Comparison of ENCODE assay signal across 8 cellular contexts in genomic region chr14:100747021-100747586, GRCh38.
DNase-seq lines count a peak whose midpoint lies in the region; ATAC-seq and TF ChIP-seq lines count a peak whose summit lies in the region.

No MANE protein-coding gene starts in this region.

- CTCF ChIA-PET in AG04449 (lab: Yijun Ruan, JAX): interaction anchor here (0.6 kb wide), 1 partner anchor 884 kb away, joined by 3 read pairs; no protein-coding TSS in a partner anchor

- POLR2A ChIA-PET in AG04449 (lab: Yijun Ruan, JAX): no interaction called here

- TF ChIP-seq CTCF in AG04449 (IDR thresholded peaks at IDR 0.05; ENCODE audit: insufficient read depth, low read length, missing control alignments): no peak

- H3K4me3 ChIP-seq in AG04449 (ENCODE audit: low read depth, low read length): no peak overlapping the region

- no peak for ATAC-seq in HG03039 (IDR thresholded peaks at IDR 0.05; ENCODE audit: unreplicated experiment)

- DNase-seq in AG04449 (ENCODE audit: low read depth, low spot score) (peak; percentile 86), HK-2 (ENCODE audit: unreplicated experiment) (peak; percentile 27), SW480 (ENCODE audit: low spot score) (peak; percentile 30), iris pigment epithelial cell (ENCODE audit: low read depth) (peak; percentile 97), amygdala (lab: John Stamatoyannopoulos, UW) (no peak), midbrain (lab: John Stamatoyannopoulos, UW) (no peak)
- DNase-seq in activated CD4-positive, CD25-positive, alpha-beta regulatory T cell (lab: John Stamatoyannopoulos, UW): no peak

Comparison
In these comparisons a context has a peak if more than half of its experiments do, and no peak if none do; other contexts are left out.
1. DNase-seq: peak in AG04449 (single experiment), HK-2 (single experiment), SW480 (single experiment) and iris pigment epithelial cell (single experiment); none in activated CD4-positive, CD25-positive, alpha-beta regulatory T cell (0 of 4), amygdala (0 of 56) and midbrain (single experiment).